Comparison of ENCODE assay signal across 7 cellular contexts in the genomic region with DNA sequence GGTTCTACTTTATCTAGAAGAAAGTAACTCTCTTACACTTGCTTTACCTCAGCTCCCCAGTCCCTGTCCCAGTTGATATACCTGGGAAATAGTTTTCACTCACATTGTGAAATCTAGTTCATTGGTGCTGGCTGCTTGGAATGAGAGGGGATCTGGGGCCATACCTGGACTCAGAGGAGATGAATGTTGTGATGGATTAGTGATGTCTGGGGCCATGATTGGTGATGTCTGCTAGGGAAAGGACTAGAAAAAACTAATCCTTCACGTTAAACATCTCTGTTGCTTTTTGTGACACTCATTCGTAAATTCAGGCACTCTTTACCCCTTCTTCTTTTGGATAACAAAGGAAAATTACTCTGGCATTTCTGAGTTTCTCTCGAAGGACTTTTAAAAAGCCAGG.
"Had no signal": no experiment of that assay in that cellular context is flagged by ENCODE, and none has a peak within 500 bp of the region (broad histone marks: within the 10 kb centered on the region; RNA-seq: fewer than 3 reads in every experiment).

No MANE protein-coding gene starts in this region.

- H3K9me3 Mint-ChIP-seq: H9 had no signal

- H3K27ac ChIP-seq: GM23248, KMS-11 had no signal

- H3K27ac Mint-ChIP-seq: H9, HFFc6 had no signal

- H3K4me3 Mint-ChIP-seq: H9, HFFc6 had no signal

- DNase-seq: GM23248, H9, HCEC 1CT, HFFc6, IMR-90, KBM-7 had no signal

- H3K4me3 ChIP-seq: GM23248 had no signal
